In the genomic region with DNA sequence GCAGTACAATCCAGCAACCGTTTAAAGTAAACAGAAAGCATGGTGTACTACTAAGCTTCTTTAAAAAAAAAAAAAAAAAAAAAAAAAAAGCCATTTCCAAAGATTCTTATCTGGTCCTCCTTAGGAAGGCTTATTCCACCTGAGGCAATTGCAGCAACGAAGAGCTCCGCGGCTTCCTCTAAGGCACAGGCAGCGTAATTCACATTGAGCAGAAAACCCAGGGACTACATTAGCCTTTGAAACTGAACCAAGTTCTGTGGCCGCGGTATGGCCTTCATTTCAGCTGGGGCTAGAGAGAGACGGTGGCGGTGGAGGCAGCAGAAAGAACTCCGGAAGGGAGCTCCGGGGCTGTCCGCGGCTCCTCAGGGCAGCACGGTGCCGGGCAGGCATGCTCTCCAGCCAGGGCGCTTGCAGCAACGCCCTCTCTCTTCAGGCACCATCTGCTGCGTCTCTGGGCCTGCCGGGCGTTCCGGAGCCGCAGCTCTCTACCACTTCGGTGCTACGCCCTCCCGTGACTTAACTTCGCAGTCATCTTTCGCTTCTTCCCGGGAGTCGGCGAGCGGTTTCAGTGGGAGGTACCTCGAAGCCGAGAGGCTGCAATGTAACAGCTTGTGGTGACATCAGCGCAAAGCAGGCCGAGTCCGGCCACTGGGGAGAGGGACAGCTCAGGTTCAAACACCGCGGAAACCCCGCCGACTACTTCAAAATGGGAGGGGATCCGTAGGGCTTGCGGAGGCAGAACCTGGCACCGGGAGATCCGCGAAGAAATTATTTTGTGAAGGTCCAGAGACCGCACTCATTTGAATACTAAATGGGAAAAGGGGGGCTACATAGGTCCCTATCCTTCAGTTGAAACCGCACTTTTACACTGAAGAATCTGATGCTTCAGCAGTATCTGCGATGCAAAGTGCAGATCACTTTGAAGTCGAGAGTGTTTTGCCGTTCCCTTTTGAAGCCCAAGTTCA, we compare ENCODE assay signal across 1 cellular context.
A peak's percentile ranks its signal among the peaks of the same experiment; 100 is the strongest.
TF ChIP-seq lines count a peak whose summit lies in the region.

No MANE protein-coding gene starts in this region.

TF ChIP-seq in K562, 482 proteins besides CTCF, POLR2A, EP300 and RAD21 (continued from another document and continues in another):
- TF ChIP-seq, protein P1, sequence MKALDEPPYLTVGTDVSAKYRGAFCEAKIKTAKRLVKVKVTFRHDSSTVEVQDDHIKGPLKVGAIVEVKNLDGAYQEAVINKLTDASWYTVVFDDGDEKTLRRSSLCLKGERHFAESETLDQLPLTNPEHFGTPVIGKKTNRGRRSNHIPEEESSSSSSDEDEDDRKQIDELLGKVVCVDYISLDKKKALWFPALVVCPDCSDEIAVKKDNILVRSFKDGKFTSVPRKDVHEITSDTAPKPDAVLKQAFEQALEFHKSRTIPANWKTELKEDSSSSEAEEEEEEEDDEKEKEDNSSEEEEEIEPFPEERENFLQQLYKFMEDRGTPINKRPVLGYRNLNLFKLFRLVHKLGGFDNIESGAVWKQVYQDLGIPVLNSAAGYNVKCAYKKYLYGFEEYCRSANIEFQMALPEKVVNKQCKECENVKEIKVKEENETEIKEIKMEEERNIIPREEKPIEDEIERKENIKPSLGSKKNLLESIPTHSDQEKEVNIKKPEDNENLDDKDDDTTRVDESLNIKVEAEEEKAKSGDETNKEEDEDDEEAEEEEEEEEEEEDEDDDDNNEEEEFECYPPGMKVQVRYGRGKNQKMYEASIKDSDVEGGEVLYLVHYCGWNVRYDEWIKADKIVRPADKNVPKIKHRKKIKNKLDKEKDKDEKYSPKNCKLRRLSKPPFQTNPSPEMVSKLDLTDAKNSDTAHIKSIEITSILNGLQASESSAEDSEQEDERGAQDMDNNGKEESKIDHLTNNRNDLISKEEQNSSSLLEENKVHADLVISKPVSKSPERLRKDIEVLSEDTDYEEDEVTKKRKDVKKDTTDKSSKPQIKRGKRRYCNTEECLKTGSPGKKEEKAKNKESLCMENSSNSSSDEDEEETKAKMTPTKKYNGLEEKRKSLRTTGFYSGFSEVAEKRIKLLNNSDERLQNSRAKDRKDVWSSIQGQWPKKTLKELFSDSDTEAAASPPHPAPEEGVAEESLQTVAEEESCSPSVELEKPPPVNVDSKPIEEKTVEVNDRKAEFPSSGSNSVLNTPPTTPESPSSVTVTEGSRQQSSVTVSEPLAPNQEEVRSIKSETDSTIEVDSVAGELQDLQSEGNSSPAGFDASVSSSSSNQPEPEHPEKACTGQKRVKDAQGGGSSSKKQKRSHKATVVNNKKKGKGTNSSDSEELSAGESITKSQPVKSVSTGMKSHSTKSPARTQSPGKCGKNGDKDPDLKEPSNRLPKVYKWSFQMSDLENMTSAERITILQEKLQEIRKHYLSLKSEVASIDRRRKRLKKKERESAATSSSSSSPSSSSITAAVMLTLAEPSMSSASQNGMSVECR (CRISPR knock-in tag; IDR thresholded peaks at IDR 0.05), result peak; percentile 35; the same call in 1 of the 2 replicates
- TF ChIP-seq CBX3 (IDR thresholded peaks at IDR 0.05; ENCODE audit: borderline replicate concordance in 1 of 2, low read length in 2 of 2) (peak in 1 of 2 experiments; percentile 77; a peak in 2 of 3 replicates), BCL6 (CRISPR knock-in tag; IDR thresholded peaks at IDR 0.05) (no peak), EWSR1 (IDR thresholded peaks at IDR 0.05; ENCODE audit: borderline replicate concordance, low read depth, partially characterized antibody) (no peak), HNRNPLL (IDR thresholded peaks at IDR 0.05; ENCODE audit: low read depth, low read length, poor library complexity, severe bottlenecking) (peak; percentile 97), HNRNPUL1 (IDR thresholded peaks at IDR 0.05; ENCODE audit: low read length) (no peak), SREBF1 (IDR thresholded peaks at IDR 0.05; ENCODE audit: borderline replicate concordance, low read depth, low read length) (no peak), TAL1 (IDR thresholded peaks at IDR 0.05) (no peak), RBM25 (IDR thresholded peaks at IDR 0.05; ENCODE audit: low read depth, low read length, severe bottlenecking) (no peak), ZNF224 (CRISPR knock-in tag; IDR thresholded peaks at IDR 0.05) (no peak), GTF2E2 (tag; IDR thresholded peaks at IDR 0.05) (peak; percentile 73; the same call in 1 of the 2 replicates), ATF1 (CRISPR knock-in tag; IDR thresholded peaks at IDR 0.05) (no peak), ATF1 (tag; IDR thresholded peaks at IDR 0.05) (peak; percentile 89), NFE2 (IDR thresholded peaks at IDR 0.05; ENCODE audit: low read depth) (no peak), MAFG (tag; conservative IDR thresholded peaks at IDR 0.05) (peak; percentile 82), SMAD4 (CRISPR knock-in tag; conservative IDR thresholded peaks at IDR 0.05) (0 out of 2 replicates have a peak, but pooled peaks have one; percentile 35), ZKSCAN8 (CRISPR knock-in tag; IDR thresholded peaks at IDR 0.05) (no peak), FOXA1 (IDR thresholded peaks at IDR 0.05; ENCODE audit: borderline replicate concordance) (no peak), SMARCB1 (IDR thresholded peaks at IDR 0.05; ENCODE audit: insufficient read length, low read depth) (no peak), ZSCAN29 (IDR thresholded peaks at IDR 0.05) (no peak), CBFB (CRISPR knock-in tag; IDR thresholded peaks at IDR 0.05) (0 out of 2 replicates have a peak, but pooled peaks have one; percentile 54), ZFPM2 (CRISPR knock-in tag; IDR thresholded peaks at IDR 0.05) (no peak), ZNF436 (CRISPR knock-in tag; IDR thresholded peaks at IDR 0.05) (no peak), NEUROD1 (IDR thresholded peaks at IDR 0.05; ENCODE audit: borderline replicate concordance, low read depth, low read length, partially characterized antibody) (peak; percentile 35), YY1 (IDR thresholded peaks at IDR 0.05; ENCODE audit: borderline replicate concordance in 1 of 3, control insufficient read depth in 1 of 3, extremely low read depth in 1 of 3, insufficient read depth in 3 of 3, insufficient read length in 1 of 3, insufficient replicate concordance in 2 of 3, low read depth in 1 of 3, low read length in 2 of 3) (peak in 2 of 3 experiments; percentile 66 to 84), CBX2 (IDR thresholded peaks at IDR 0.05; ENCODE audit: insufficient read depth, low read length, poor library complexity, severe bottlenecking) (no peak), HMGN3 (IDR thresholded peaks at IDR 0.05; ENCODE audit: borderline replicate concordance, extremely low read depth, insufficient read length, low read depth, low read length) (peak; percentile 85), ZNF584 (CRISPR knock-in tag; IDR thresholded peaks at IDR 0.05; ENCODE audit: low read depth) (0 out of 2 replicates have a peak, but pooled peaks have one; percentile 41), SP2 (IDR thresholded peaks at IDR 0.05; ENCODE audit: extremely low read depth, low read depth, low read length, poor library complexity, severe bottlenecking) (no peak), ZNF140 (CRISPR knock-in tag; IDR thresholded peaks at IDR 0.05) (no peak), ZNF134 (CRISPR knock-in tag; conservative IDR thresholded peaks at IDR 0.05) (no peak), NR2C1 (IDR thresholded peaks at IDR 0.05) (no peak), NR2C1 (tag; IDR thresholded peaks at IDR 0.05) (no peak), CBX5 (IDR thresholded peaks at IDR 0.05; ENCODE audit: borderline replicate concordance, low read depth) (no peak)
- TF ChIP-seq, protein P2, sequence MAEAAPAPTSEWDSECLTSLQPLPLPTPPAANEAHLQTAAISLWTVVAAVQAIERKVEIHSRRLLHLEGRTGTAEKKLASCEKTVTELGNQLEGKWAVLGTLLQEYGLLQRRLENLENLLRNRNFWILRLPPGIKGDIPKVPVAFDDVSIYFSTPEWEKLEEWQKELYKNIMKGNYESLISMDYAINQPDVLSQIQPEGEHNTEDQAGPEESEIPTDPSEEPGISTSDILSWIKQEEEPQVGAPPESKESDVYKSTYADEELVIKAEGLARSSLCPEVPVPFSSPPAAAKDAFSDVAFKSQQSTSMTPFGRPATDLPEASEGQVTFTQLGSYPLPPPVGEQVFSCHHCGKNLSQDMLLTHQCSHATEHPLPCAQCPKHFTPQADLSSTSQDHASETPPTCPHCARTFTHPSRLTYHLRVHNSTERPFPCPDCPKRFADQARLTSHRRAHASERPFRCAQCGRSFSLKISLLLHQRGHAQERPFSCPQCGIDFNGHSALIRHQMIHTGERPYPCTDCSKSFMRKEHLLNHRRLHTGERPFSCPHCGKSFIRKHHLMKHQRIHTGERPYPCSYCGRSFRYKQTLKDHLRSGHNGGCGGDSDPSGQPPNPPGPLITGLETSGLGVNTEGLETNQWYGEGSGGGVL (CRISPR knock-in tag; IDR thresholded peaks at IDR 0.05), result no peak
- TF ChIP-seq, protein P3, sequence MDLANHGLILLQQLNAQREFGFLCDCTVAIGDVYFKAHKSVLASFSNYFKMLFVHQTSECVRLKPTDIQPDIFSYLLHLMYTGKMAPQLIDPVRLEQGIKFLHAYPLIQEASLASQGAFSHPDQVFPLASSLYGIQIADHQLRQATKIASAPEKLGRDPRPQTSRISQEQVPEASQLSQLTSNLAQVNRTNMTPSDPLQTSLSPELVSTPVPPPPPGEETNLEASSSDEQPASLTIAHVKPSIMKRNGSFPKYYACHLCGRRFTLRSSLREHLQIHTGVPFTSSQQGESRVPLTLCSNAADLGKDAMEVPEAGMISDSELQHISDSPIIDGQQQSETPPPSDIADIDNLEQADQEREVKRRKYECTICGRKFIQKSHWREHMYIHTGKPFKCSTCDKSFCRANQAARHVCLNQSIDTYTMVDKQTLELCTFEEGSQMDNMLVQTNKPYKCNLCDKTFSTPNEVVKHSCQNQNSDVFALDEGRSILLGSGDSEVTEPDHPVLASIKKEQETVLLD (IDR thresholded peaks at IDR 0.05), result 0 out of 2 replicates have a peak, but pooled peaks have one; percentile 51
- TF ChIP-seq, protein P4, sequence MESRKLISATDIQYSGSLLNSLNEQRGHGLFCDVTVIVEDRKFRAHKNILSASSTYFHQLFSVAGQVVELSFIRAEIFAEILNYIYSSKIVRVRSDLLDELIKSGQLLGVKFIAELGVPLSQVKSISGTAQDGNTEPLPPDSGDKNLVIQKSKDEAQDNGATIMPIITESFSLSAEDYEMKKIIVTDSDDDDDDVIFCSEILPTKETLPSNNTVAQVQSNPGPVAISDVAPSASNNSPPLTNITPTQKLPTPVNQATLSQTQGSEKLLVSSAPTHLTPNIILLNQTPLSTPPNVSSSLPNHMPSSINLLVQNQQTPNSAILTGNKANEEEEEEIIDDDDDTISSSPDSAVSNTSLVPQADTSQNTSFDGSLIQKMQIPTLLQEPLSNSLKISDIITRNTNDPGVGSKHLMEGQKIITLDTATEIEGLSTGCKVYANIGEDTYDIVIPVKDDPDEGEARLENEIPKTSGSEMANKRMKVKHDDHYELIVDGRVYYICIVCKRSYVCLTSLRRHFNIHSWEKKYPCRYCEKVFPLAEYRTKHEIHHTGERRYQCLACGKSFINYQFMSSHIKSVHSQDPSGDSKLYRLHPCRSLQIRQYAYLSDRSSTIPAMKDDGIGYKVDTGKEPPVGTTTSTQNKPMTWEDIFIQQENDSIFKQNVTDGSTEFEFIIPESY (CRISPR knock-in tag; IDR thresholded peaks at IDR 0.05), result 0 out of 2 replicates have a peak, but pooled peaks have one; percentile 21
- TF ChIP-seq, protein P5, sequence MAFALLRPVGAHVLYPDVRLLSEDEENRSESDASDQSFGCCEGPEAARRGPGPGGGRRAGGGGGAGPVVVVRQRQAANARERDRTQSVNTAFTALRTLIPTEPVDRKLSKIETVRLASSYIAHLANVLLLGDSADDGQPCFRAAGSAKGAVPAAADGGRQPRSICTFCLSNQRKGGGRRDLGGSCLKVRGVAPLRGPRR (CRISPR knock-in tag; IDR thresholded peaks at IDR 0.05), result no peak
- TF ChIP-seq, protein P6, sequence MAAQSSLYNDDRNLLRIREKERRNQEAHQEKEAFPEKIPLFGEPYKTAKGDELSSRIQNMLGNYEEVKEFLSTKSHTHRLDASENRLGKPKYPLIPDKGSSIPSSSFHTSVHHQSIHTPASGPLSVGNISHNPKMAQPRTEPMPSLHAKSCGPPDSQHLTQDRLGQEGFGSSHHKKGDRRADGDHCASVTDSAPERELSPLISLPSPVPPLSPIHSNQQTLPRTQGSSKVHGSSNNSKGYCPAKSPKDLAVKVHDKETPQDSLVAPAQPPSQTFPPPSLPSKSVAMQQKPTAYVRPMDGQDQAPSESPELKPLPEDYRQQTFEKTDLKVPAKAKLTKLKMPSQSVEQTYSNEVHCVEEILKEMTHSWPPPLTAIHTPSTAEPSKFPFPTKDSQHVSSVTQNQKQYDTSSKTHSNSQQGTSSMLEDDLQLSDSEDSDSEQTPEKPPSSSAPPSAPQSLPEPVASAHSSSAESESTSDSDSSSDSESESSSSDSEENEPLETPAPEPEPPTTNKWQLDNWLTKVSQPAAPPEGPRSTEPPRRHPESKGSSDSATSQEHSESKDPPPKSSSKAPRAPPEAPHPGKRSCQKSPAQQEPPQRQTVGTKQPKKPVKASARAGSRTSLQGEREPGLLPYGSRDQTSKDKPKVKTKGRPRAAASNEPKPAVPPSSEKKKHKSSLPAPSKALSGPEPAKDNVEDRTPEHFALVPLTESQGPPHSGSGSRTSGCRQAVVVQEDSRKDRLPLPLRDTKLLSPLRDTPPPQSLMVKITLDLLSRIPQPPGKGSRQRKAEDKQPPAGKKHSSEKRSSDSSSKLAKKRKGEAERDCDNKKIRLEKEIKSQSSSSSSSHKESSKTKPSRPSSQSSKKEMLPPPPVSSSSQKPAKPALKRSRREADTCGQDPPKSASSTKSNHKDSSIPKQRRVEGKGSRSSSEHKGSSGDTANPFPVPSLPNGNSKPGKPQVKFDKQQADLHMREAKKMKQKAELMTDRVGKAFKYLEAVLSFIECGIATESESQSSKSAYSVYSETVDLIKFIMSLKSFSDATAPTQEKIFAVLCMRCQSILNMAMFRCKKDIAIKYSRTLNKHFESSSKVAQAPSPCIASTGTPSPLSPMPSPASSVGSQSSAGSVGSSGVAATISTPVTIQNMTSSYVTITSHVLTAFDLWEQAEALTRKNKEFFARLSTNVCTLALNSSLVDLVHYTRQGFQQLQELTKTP (IDR thresholded peaks at IDR 0.05; ENCODE audit: low read depth in 1 of 2, partially characterized antibody in 2 of 2), result peak in 1 of 2 experiments; percentile 62
- TF ChIP-seq, protein P7, sequence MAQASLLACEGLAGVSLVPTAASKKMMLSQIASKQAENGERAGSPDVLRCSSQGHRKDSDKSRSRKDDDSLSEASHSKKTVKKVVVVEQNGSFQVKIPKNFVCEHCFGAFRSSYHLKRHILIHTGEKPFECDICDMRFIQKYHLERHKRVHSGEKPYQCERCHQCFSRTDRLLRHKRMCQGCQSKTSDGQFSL (CRISPR knock-in tag; IDR thresholded peaks at IDR 0.05), result no peak
- TF ChIP-seq, protein P7 (tag; IDR thresholded peaks at IDR 0.05), result no peak
- TF ChIP-seq, protein P8, sequence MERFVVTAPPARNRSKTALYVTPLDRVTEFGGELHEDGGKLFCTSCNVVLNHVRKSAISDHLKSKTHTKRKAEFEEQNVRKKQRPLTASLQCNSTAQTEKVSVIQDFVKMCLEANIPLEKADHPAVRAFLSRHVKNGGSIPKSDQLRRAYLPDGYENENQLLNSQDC (CRISPR knock-in tag; IDR thresholded peaks at IDR 0.05), result no peak
- TF ChIP-seq, protein P9, sequence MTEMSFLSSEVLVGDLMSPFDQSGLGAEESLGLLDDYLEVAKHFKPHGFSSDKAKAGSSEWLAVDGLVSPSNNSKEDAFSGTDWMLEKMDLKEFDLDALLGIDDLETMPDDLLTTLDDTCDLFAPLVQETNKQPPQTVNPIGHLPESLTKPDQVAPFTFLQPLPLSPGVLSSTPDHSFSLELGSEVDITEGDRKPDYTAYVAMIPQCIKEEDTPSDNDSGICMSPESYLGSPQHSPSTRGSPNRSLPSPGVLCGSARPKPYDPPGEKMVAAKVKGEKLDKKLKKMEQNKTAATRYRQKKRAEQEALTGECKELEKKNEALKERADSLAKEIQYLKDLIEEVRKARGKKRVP (CRISPR knock-in tag; IDR thresholded peaks at IDR 0.05), result no peak
